1 cellular context compared by ENCODE assay signal in the genomic region with DNA sequence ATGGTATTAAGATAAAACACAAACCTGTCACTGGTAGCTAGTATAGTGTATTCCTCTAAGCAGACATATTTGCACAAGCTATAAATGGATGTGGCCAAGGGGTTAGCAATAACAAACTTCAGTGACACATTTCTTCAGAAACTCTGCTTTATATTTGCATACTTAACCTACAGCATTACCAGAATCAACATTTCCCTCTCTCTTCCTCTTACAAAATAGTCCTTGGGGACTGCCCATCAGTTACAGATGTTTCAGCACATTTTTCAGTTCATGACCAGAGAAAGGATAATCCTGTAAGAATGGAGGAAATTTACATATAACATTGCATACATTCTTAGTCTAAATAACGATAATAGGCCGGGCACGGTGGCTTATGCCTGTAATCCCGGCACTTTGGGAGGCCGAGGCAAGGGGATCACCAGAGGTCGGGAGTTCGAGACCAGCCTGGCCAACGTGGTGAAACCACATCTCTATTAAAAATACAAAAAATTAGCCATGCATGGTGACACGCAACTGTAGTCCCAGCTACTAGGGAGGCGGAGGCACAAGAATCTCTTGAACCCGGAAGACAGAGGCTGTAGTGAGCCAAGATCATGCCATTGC.
TF ChIP-seq lines count a peak whose summit lies in the region.

No MANE protein-coding gene starts in this region.

TF ChIP-seq in GM12878, 131 proteins besides CTCF, POLR2A, EP300 and RAD21 (continued from another document and continues in another):
- TF ChIP-seq, protein P1, sequence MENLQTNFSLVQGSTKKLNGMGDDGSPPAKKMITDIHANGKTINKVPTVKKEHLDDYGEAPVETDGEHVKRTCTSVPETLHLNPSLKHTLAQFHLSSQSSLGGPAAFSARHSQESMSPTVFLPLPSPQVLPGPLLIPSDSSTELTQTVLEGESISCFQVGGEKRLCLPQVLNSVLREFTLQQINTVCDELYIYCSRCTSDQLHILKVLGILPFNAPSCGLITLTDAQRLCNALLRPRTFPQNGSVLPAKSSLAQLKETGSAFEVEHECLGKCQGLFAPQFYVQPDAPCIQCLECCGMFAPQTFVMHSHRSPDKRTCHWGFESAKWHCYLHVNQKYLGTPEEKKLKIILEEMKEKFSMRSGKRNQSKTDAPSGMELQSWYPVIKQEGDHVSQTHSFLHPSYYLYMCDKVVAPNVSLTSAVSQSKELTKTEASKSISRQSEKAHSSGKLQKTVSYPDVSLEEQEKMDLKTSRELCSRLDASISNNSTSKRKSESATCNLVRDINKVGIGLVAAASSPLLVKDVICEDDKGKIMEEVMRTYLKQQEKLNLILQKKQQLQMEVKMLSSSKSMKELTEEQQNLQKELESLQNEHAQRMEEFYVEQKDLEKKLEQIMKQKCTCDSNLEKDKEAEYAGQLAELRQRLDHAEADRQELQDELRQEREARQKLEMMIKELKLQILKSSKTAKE (IDR thresholded peaks at IDR 0.05; ENCODE audit: low read depth, poor library complexity, severe bottlenecking) = peak; percentile 88
- TF ChIP-seq ETV6 (conservative IDR thresholded peaks at IDR 0.05 in 1 of 2, IDR thresholded peaks at IDR 0.05 in 1 of 2; ENCODE audit: borderline replicate concordance in 1 of 2, low read depth in 1 of 2) (peak in 1 of 2 experiments; percentile 66; a peak in 1 of 4 replicates), DPF2 (IDR thresholded peaks at IDR 0.05) (peak; percentile 96), NFYA (IDR thresholded peaks at IDR 0.05; ENCODE audit: borderline replicate concordance, low read depth, low read length) (no peak), STAT1 (conservative IDR thresholded peaks at IDR 0.05) (no peak), CREM (IDR thresholded peaks at IDR 0.05; ENCODE audit: low read depth) (peak; percentile 84), NFIC (IDR thresholded peaks at IDR 0.05; ENCODE audit: low read depth, low read length) (peak; percentile 98), CBX5 (IDR thresholded peaks at IDR 0.05; ENCODE audit: low read depth) (peak; percentile 90; the same call in 1 of the 2 replicates), HDGF (IDR thresholded peaks at IDR 0.05) (no peak; the same call in 1 of the 2 replicates), RAD51 (IDR thresholded peaks at IDR 0.05) (no peak), NR2C2 (IDR thresholded peaks at IDR 0.05; ENCODE audit: borderline replicate concordance, control insufficient read depth, insufficient read length, low read depth) (no peak), HCFC1 (IDR thresholded peaks at IDR 0.05; ENCODE audit: low read length) (no peak), ESRRA (IDR thresholded peaks at IDR 0.05; ENCODE audit: low read length) (no peak), GABPA (IDR thresholded peaks at IDR 0.05; ENCODE audit: low read depth) (peak; percentile 35; the same call in 1 of the 2 replicates), RCOR1 (conservative IDR thresholded peaks at IDR 0.05; ENCODE audit: low read depth, low read length) (0 out of 2 replicates have a peak, but pooled peaks have one; percentile 69), ZNF24 (IDR thresholded peaks at IDR 0.05) (peak; percentile 79), SUZ12 (IDR thresholded peaks at IDR 0.05; ENCODE audit: unreplicated experiment) (no peak), EZH2 (IDR thresholded peaks at IDR 0.05; ENCODE audit: borderline replicate concordance, control insufficient read depth, low read depth, low read length) (no peak), FOS (IDR thresholded peaks at IDR 0.05; ENCODE audit: borderline replicate concordance, extremely low read depth, insufficient read length) (no peak), ZZZ3 (IDR thresholded peaks at IDR 0.05; ENCODE audit: control insufficient read depth, insufficient read length, low read depth) (no peak), CHD2 (IDR thresholded peaks at IDR 0.05; ENCODE audit: borderline replicate concordance, low read depth, low read length) (peak; percentile 68; the same call in 1 of the 2 replicates), RB1 (IDR thresholded peaks at IDR 0.05; ENCODE audit: borderline replicate concordance) (no peak), POU2F2 (IDR thresholded peaks at IDR 0.05; ENCODE audit: borderline replicate concordance, low read depth, low read length) (peak; percentile 99), CREB1 (IDR thresholded peaks at IDR 0.05; ENCODE audit: low read depth) (no peak), SMAD5 (IDR thresholded peaks at IDR 0.05; ENCODE audit: low read depth) (no peak), BACH1 (IDR thresholded peaks at IDR 0.05; ENCODE audit: borderline replicate concordance) (peak; percentile 80; the same call in 1 of the 2 replicates), TBL1XR1 (IDR thresholded peaks at IDR 0.05; ENCODE audit: low read depth, low read length) (peak; percentile 93), KDM1A (IDR thresholded peaks at IDR 0.05; ENCODE audit: borderline replicate concordance) (no peak), KAT2A (conservative IDR thresholded peaks at IDR 0.05; ENCODE audit: control insufficient read depth, low read depth, low read length) (no peak), PAX8 (IDR thresholded peaks at IDR 0.05) (no peak), ZSCAN29 (IDR thresholded peaks at IDR 0.05) (no peak), ATF7 (IDR thresholded peaks at IDR 0.05; ENCODE audit: low read depth) (peak; percentile 82), WRNIP1 (IDR thresholded peaks at IDR 0.05; ENCODE audit: borderline replicate concordance, low read depth, low read length) (no peak), JUNB (IDR thresholded peaks at IDR 0.05) (peak; percentile 98), NBN (IDR thresholded peaks at IDR 0.05) (peak; percentile 80), MYB (IDR thresholded peaks at IDR 0.05; ENCODE audit: borderline replicate concordance, low read depth, low read length) (no peak)
- TF ChIP-seq, protein P2, sequence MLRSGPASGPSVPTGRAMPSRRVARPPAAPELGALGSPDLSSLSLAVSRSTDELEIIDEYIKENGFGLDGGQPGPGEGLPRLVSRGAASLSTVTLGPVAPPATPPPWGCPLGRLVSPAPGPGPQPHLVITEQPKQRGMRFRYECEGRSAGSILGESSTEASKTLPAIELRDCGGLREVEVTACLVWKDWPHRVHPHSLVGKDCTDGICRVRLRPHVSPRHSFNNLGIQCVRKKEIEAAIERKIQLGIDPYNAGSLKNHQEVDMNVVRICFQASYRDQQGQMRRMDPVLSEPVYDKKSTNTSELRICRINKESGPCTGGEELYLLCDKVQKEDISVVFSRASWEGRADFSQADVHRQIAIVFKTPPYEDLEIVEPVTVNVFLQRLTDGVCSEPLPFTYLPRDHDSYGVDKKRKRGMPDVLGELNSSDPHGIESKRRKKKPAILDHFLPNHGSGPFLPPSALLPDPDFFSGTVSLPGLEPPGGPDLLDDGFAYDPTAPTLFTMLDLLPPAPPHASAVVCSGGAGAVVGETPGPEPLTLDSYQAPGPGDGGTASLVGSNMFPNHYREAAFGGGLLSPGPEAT (IDR thresholded peaks at IDR 0.05; ENCODE audit: low read depth) = peak; percentile 93
- TF ChIP-seq, protein P3, sequence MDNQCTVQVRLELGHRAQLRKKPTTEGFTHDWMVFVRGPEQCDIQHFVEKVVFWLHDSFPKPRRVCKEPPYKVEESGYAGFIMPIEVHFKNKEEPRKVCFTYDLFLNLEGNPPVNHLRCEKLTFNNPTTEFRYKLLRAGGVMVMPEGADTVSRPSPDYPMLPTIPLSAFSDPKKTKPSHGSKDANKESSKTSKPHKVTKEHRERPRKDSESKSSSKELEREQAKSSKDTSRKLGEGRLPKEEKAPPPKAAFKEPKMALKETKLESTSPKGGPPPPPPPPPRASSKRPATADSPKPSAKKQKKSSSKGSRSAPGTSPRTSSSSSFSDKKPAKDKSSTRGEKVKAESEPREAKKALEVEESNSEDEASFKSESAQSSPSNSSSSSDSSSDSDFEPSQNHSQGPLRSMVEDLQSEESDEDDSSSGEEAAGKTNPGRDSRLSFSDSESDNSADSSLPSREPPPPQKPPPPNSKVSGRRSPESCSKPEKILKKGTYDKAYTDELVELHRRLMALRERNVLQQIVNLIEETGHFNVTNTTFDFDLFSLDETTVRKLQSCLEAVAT (IDR thresholded peaks at IDR 0.05) = peak; percentile 67
- TF ChIP-seq, protein P4, sequence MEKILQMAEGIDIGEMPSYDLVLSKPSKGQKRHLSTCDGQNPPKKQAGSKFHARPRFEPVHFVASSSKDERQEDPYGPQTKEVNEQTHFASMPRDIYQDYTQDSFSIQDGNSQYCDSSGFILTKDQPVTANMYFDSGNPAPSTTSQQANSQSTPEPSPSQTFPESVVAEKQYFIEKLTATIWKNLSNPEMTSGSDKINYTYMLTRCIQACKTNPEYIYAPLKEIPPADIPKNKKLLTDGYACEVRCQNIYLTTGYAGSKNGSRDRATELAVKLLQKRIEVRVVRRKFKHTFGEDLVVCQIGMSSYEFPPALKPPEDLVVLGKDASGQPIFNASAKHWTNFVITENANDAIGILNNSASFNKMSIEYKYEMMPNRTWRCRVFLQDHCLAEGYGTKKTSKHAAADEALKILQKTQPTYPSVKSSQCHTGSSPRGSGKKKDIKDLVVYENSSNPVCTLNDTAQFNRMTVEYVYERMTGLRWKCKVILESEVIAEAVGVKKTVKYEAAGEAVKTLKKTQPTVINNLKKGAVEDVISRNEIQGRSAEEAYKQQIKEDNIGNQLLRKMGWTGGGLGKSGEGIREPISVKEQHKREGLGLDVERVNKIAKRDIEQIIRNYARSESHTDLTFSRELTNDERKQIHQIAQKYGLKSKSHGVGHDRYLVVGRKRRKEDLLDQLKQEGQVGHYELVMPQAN (conservative IDR thresholded peaks at IDR 0.05) = peak; percentile 52; the same call in 1 of the 2 replicates
- TF ChIP-seq, protein P5, sequence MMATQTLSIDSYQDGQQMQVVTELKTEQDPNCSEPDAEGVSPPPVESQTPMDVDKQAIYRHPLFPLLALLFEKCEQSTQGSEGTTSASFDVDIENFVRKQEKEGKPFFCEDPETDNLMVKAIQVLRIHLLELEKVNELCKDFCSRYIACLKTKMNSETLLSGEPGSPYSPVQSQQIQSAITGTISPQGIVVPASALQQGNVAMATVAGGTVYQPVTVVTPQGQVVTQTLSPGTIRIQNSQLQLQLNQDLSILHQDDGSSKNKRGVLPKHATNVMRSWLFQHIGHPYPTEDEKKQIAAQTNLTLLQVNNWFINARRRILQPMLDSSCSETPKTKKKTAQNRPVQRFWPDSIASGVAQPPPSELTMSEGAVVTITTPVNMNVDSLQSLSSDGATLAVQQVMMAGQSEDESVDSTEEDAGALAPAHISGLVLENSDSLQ (IDR thresholded peaks at IDR 0.05) = peak; percentile 87
- TF ChIP-seq, protein P6, sequence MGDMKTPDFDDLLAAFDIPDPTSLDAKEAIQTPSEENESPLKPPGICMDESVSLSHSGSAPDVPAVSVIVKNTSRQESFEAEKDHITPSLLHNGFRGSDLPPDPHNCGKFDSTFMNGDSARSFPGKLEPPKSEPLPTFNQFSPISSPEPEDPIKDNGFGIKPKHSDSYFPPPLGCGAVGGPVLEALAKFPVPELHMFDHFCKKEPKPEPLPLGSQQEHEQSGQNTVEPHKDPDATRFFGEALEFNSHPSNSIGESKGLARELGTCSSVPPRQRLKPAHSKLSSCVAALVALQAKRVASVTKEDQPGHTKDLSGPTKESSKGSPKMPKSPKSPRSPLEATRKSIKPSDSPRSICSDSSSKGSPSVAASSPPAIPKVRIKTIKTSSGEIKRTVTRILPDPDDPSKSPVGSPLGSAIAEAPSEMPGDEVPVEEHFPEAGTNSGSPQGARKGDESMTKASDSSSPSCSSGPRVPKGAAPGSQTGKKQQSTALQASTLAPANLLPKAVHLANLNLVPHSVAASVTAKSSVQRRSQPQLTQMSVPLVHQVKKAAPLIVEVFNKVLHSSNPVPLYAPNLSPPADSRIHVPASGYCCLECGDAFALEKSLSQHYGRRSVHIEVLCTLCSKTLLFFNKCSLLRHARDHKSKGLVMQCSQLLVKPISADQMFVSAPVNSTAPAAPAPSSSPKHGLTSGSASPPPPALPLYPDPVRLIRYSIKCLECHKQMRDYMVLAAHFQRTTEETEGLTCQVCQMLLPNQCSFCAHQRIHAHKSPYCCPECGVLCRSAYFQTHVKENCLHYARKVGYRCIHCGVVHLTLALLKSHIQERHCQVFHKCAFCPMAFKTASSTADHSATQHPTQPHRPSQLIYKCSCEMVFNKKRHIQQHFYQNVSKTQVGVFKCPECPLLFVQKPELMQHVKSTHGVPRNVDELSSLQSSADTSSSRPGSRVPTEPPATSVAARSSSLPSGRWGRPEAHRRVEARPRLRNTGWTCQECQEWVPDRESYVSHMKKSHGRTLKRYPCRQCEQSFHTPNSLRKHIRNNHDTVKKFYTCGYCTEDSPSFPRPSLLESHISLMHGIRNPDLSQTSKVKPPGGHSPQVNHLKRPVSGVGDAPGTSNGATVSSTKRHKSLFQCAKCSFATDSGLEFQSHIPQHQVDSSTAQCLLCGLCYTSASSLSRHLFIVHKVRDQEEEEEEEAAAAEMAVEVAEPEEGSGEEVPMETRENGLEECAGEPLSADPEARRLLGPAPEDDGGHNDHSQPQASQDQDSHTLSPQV (IDR thresholded peaks at IDR 0.05) = no peak
- TF ChIP-seq, protein P7, sequence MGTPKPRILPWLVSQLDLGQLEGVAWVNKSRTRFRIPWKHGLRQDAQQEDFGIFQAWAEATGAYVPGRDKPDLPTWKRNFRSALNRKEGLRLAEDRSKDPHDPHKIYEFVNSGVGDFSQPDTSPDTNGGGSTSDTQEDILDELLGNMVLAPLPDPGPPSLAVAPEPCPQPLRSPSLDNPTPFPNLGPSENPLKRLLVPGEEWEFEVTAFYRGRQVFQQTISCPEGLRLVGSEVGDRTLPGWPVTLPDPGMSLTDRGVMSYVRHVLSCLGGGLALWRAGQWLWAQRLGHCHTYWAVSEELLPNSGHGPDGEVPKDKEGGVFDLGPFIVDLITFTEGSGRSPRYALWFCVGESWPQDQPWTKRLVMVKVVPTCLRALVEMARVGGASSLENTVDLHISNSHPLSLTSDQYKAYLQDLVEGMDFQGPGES (IDR thresholded peaks at IDR 0.05) = no peak
- TF ChIP-seq, protein P8, sequence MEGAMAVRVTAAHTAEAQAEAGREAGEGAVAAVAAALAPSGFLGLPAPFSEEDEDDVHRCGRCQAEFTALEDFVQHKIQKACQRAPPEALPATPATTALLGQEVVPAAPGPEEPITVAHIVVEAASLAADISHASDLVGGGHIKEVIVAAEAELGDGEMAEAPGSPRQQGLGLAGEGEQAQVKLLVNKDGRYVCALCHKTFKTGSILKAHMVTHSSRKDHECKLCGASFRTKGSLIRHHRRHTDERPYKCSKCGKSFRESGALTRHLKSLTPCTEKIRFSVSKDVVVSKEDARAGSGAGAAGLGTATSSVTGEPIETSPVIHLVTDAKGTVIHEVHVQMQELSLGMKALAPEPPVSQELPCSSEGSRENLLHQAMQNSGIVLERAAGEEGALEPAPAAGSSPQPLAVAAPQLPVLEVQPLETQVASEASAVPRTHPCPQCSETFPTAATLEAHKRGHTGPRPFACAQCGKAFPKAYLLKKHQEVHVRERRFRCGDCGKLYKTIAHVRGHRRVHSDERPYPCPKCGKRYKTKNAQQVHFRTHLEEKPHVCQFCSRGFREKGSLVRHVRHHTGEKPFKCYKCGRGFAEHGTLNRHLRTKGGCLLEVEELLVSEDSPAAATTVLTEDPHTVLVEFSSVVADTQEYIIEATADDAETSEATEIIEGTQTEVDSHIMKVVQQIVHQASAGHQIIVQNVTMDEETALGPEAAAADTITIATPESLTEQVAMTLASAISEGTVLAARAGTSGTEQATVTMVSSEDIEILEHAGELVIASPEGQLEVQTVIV (IDR thresholded peaks at IDR 0.05; ENCODE audit: borderline replicate concordance, partially characterized antibody) = peak; percentile 32
- TF ChIP-seq, protein P9, sequence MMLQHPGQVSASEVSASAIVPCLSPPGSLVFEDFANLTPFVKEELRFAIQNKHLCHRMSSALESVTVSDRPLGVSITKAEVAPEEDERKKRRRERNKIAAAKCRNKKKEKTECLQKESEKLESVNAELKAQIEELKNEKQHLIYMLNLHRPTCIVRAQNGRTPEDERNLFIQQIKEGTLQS (IDR thresholded peaks at IDR 0.05; ENCODE audit: borderline replicate concordance, extremely low read depth, low read depth, low read length) = no peak
